Comparison of ENCODE assay signal across 9 cellular contexts in the genomic region with DNA sequence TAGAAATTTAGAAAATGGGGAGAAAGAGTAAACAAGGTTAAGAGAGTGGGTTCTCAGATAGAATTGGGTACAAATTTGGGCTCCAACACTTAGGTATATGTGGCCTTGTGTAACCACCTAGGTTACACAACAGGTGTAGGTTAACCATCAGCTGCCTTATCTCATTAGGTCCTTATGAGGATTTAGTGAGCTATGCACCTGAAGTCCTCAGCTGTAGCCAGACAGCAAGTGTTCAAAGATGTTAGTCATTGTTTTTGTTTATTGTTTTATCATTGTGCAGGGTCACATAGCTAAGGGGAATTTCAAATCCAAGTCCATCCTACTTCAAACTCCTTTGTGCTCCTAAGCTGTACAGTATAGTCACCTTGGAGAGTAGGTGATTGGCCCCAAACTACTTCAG. TPM values are rescaled to one million over a fixed set of nuclear protein-coding genes. Genes with fewer than 3 reads are reported as not detected.
DNase-seq lines count a peak whose midpoint lies in the region; ATAC-seq and TF ChIP-seq lines count a peak whose summit lies in the region.
"Had no signal": no experiment of that assay in that cellular context is flagged by ENCODE, and none has a peak within 500 bp of the region (broad histone marks: within the 10 kb centered on the region; RNA-seq: fewer than 3 reads in every experiment).

No MANE protein-coding gene starts in this region.

- no peaks in the 10 kb centered on the region for H3K27me3 ChIP-seq in DND-41 (ENCODE audit: insufficient read depth, low read length, poor library complexity)
- H3K27me3 ChIP-seq in KMS-11 (ENCODE audit: insufficient read depth, low read depth) = no peaks in the 10 kb centered on the region
- H3K27me3 ChIP-seq in effector memory CD4-positive, alpha-beta T cell (replicated peaks; ENCODE audit: control insufficient read depth, insufficient read depth, low read length, poor library complexity, severe bottlenecking) = no peaks in the 10 kb centered on the region
- H3K27me3 ChIP-seq in osteoblast (ENCODE audit: insufficient read depth, low read length) = no peaks in the 10 kb centered on the region
- no peaks in the 10 kb centered on the region for H3K27me3 ChIP-seq in transverse colon

- peaks cover 4% of the 10 kb centered on the region; the same call in 1 of the 2 replicates for H4K20me1 ChIP-seq in DND-41 (ENCODE audit: insufficient read depth, low read length)
- H4K20me1 ChIP-seq in KMS-11 (ENCODE audit: insufficient read depth) = no peaks in the 10 kb centered on the region
- H4K20me1 ChIP-seq in osteoblast (ENCODE audit: insufficient read depth, low read length) = peaks cover 24% of the 10 kb centered on the region

- peaks cover 34% of the 10 kb centered on the region for H3K4me1 ChIP-seq in DND-41 (ENCODE audit: insufficient read depth, low read length)
- H3K4me1 ChIP-seq in KMS-11 (ENCODE audit: low read depth, poor library complexity, severe bottlenecking) = peaks cover 20% of the 10 kb centered on the region
- H3K4me1 ChIP-seq in effector memory CD4-positive, alpha-beta T cell (ENCODE audit: control insufficient read depth, insufficient read depth, low read length, poor library complexity, severe bottlenecking) = peaks cover 15% of the 10 kb centered on the region
- H3K4me1 ChIP-seq in osteoblast (ENCODE audit: insufficient read depth, low read length) = peaks cover 27% of the 10 kb centered on the region
- H3K4me1 ChIP-seq in transverse colon = peaks cover 14 to 43% (median 30%) of the 10 kb centered on the region in 4 donors

- H3K4me2 ChIP-seq in DND-41 (ENCODE audit: insufficient read depth, low read length) (peak overlapping the region; percentile 76), KMS-11 (peak overlapping the region; percentile 86), osteoblast (ENCODE audit: insufficient read depth, low read length) (peak overlapping the region; percentile 98)

- H2AFZ ChIP-seq in DND-41 (ENCODE audit: low read depth, low read length) (peak overlapping the region; percentile 86), KMS-11 (ENCODE audit: low read depth) (peak overlapping the region; percentile 87), osteoblast (ENCODE audit: low read length) (peak overlapping the region; percentile 98)

- TF ChIP-seq CTCF in DND-41 (IDR thresholded peaks at IDR 0.05; ENCODE audit: borderline replicate concordance, extremely low read depth, low read length, poor library complexity, severe bottlenecking) (no peak), KMS-11 (conservative IDR thresholded peaks at IDR 0.05; ENCODE audit: low read depth, low read length) (no peak), osteoblast (IDR thresholded peaks at IDR 0.05; ENCODE audit: extremely low read depth, low read depth, low read length) (no peak), transverse colon (IDR thresholded peaks at IDR 0.05) (no peak), GM13977 (IDR thresholded peaks at IDR 0.05; ENCODE audit: extremely low read depth, insufficient read depth, missing control alignments) (no peak)

- H3K27ac ChIP-seq in DND-41 (ENCODE audit: low read length) (no peak overlapping the region), KMS-11 (no peak overlapping the region), osteoblast (ENCODE audit: low read depth, low read length) (no peak overlapping the region), transverse colon (peak overlapping the region in 1 of 4 donors; percentile 82)
- no peak overlapping the region for H3K27ac ChIP-seq in effector memory CD4-positive, alpha-beta T cell (ENCODE audit: insufficient read depth, low read length, poor library complexity, severe bottlenecking)

- TF ChIP-seq EP300 in transverse colon (IDR thresholded peaks at IDR 0.05; ENCODE audit: low read depth) = no peak

- H3K9ac ChIP-seq in DND-41 (ENCODE audit: low read depth, low read length) = peak overlapping the region; percentile 55; the same call in 1 of the 2 replicates
- H3K9ac ChIP-seq in KMS-11 = peak overlapping the region; percentile 53; the same call in 1 of the 2 replicates

- peaks cover 15% of the 10 kb centered on the region for H3K79me2 ChIP-seq in DND-41 (ENCODE audit: insufficient read depth, low read length)
- peaks cover 32% of the 10 kb centered on the region for H3K79me2 ChIP-seq in KMS-11 (ENCODE audit: insufficient read depth, low read depth)
- H3K79me2 ChIP-seq in osteoblast (ENCODE audit: insufficient read depth, low read length) = peaks cover 45% of the 10 kb centered on the region

- H3K9me3 ChIP-seq in DND-41 (ENCODE audit: insufficient read depth, low read length, severe bottlenecking) (no peaks in the 10 kb centered on the region), osteoblast (ENCODE audit: low read depth, low read length) (peaks cover 2% of the 10 kb centered on the region), transverse colon (no peaks in the 10 kb centered on the region)
- H3K9me3 ChIP-seq in effector memory CD4-positive, alpha-beta T cell (ENCODE audit: control insufficient read depth, low read length) = no peaks in the 10 kb centered on the region

- H3K36me3 ChIP-seq in DND-41 (ENCODE audit: insufficient read depth, low read length) = no peaks in the 10 kb centered on the region
- H3K36me3 ChIP-seq in KMS-11 (ENCODE audit: insufficient read depth) = no peaks in the 10 kb centered on the region
- H3K36me3 ChIP-seq in effector memory CD4-positive, alpha-beta T cell (ENCODE audit: control insufficient read depth, insufficient read depth, low read length) = no peaks in the 10 kb centered on the region
- H3K36me3 ChIP-seq in osteoblast (ENCODE audit: insufficient read depth, low read length) = no peaks in the 10 kb centered on the region
- no peaks in the 10 kb centered on the region for H3K36me3 ChIP-seq in transverse colon

- H3K4me3 ChIP-seq in DND-41 (ENCODE audit: low read depth in 1 of 2, low read length in 2 of 2) (peak overlapping the region in 1 of 2 experiments; percentile 70; a peak in 2 of 4 replicates), KMS-11 (IDR thresholded peaks at IDR 0.05; ENCODE audit: insufficient read depth, low read depth, low read length) (no peak overlapping the region), osteoblast (ENCODE audit: insufficient read depth, low read length) (peak overlapping the region; percentile 87), transverse colon (peak overlapping the region in 2 of 4 donors; percentile 86 to 88)
- peak overlapping the region; percentile 81 for H3K4me3 ChIP-seq in effector memory CD4-positive, alpha-beta T cell (ENCODE audit: insufficient read depth, low read depth, low read length, poor library complexity, severe bottlenecking)

- DNase-seq in DND-41 = no peak
- DNase-seq in effector memory CD4-positive, alpha-beta T cell = no peak
- DNase-seq in osteoblast (ENCODE audit: insufficient read length, low spot score, missing footprints) = no peak
- DNase-seq in transverse colon = no peak
- no peak for DNase-seq in NCI-H2171 (lab: John Stamatoyannopoulos, UW)
- DNase-seq in GM13977 (ENCODE audit: low spot score) = no peak
- DNase-seq: cortex of kidney had no signal

- ATAC-seq in DND-41 (ENCODE audit: insufficient read depth, low read depth) (no peak), HG02588 (IDR thresholded peaks at IDR 0.05; ENCODE audit: unreplicated experiment) (no peak)

- intact Hi-C loops in transverse colon (cut with DNase I; ENCODE audit: low total_unique reads) = no loop called here

- TF ChIP-seq POLR2A in transverse colon (IDR thresholded peaks at IDR 0.05) = no peak

- in situ Hi-C loops in transverse colon (cut with MboI; ENCODE audit: low pct_ligation_motif_present in 1 of 4, low pct_unique_long_range_greater_than_20kb in 1 of 4, low sequenced_read_pairs in 3 of 4) = no loop called here
- in situ Hi-C loops in GM13977 (cut with MboI; ENCODE audit: low pct_unique_long_range_greater_than_20kb, low sequenced_read_pairs, unreplicated experiment) = no loop called here

RNA-seq across cellular contexts. Expression of gene TRIM32, which starts 1.0 kb away (rescaled TPM):
- total RNA-seq in osteoblast (30.4 and 34.7 TPM in 2 replicates), transverse colon (10 to 100 TPM in 3 of 4 donors, 1 to 10 TPM in 1; 4.1 to 40.2 (median 12.7) TPM)
